ENCODE assay signal across 8 cellular contexts in the genomic region with DNA sequence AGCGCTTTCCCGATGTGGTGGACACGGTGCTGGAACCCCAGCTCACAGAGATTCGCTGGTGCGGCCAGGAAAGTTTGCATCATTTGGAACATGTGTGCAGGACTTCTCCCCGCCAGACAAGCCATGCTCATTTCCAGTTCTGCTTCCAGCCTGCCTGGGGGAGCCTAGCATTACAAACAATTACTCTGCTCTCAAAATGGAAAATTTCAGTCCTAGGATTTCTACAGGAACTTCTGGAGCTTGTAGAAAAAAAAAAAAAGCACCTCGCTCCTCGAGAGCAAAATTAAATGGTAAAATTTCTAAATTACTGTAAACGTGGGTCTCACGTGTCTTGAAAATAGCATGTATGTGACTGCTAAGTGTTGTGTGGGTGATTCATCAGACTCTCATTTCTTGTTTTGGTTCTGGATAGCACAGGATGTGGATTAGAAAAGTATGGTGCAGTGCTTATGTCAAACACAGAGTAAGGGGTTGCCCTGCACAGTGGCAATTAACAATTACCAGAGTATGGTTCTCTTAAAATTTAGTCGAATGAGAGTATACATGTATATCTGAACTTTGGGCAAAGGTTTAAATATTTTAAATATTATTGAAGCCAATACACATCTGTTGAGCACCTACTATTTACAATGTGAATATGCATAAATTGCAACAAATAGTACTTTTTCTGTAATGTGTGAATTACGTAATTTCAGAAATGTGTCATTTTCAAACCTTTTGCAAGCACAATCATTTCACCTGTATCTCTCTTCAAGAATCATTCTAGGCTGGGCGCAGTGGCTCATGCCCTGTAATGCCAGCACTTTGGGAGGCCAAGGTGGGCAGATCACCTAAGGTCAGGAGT.
DNase-seq lines count a peak whose midpoint lies in the region; ATAC-seq and TF ChIP-seq lines count a peak whose summit lies in the region.

No MANE protein-coding gene starts in this region.

- H3K27ac ChIP-seq in CD8-positive, alpha-beta T cell (ENCODE audit: low read depth, low read length), result no peak overlapping the region
- H3K27ac ChIP-seq in mucosa of rectum (ENCODE audit: low read depth in 2 of 2, low read length in 2 of 2), result peak overlapping the region; percentile 55 to 62

- H3K9me3 Mint-ChIP-seq in CD8-positive, alpha-beta T cell, result peaks cover 4% of the 10 kb centered on the region
- H3K9me3 Mint-ChIP-seq in immature natural killer cell, result peaks cover 0 to 1% (median 0%) of the 10 kb centered on the region in 6 donors

- CTCF ChIA-PET in CD8-positive, alpha-beta T cell (lab: Charles Lee), result no interaction called here

- no peaks in the 10 kb centered on the region for H3K36me3 ChIP-seq in CD8-positive, alpha-beta T cell (ENCODE audit: insufficient read depth, low read length)
- no peaks in the 10 kb centered on the region for H3K36me3 ChIP-seq in mucosa of rectum (ENCODE audit: control insufficient read depth in 2 of 2, insufficient read depth in 2 of 2, low read length in 2 of 2)

- POLR2A ChIA-PET in CD8-positive, alpha-beta T cell (lab: Charles Lee), result interaction anchor here (1.5 kb wide), 1 partner anchor 30 kb away, joined by 3 read pairs; no protein-coding TSS in a partner anchor

- H3K9me3 ChIP-seq in CD8-positive, alpha-beta T cell (ENCODE audit: low read length), result no peaks in the 10 kb centered on the region
- no peaks in the 10 kb centered on the region for H3K9me3 ChIP-seq in mucosa of rectum (ENCODE audit: control insufficient read depth in 2 of 2, low read length in 2 of 2)

- H3K27me3 ChIP-seq in CD8-positive, alpha-beta T cell (ENCODE audit: insufficient read depth, low read length), result no peaks in the 10 kb centered on the region
- H3K27me3 ChIP-seq in mucosa of rectum (ENCODE audit: control insufficient read depth in 2 of 2, insufficient read depth in 2 of 2, low read length in 2 of 2), result no peaks in the 10 kb centered on the region

- H3K36me3 Mint-ChIP-seq in CD8-positive, alpha-beta T cell, result no peaks in the 10 kb centered on the region
- H3K36me3 Mint-ChIP-seq in immature natural killer cell, result no peaks in the 10 kb centered on the region

- H3K4me3 ChIP-seq in CD8-positive, alpha-beta T cell (ENCODE audit: low read depth, low read length), result no peak overlapping the region
- no peak overlapping the region for H3K4me3 ChIP-seq in mucosa of rectum (ENCODE audit: low read length in 2 of 2)

- no peak overlapping the region for H3K9ac ChIP-seq in mucosa of rectum (ENCODE audit: low read depth in 1 of 2, low read length in 2 of 2)

- H3K27me3 Mint-ChIP-seq in CD8-positive, alpha-beta T cell (ENCODE audit: low read depth), result no peaks in the 10 kb centered on the region
- H3K27me3 Mint-ChIP-seq in immature natural killer cell (ENCODE audit: low read depth in 3 of 3), result peaks cover 0 to 4% (median 1%) of the 10 kb centered on the region in 3 donors

- no peaks in the 10 kb centered on the region for H3K4me1 ChIP-seq in CD8-positive, alpha-beta T cell (ENCODE audit: insufficient read depth, low read length)
- no peaks in the 10 kb centered on the region for H3K4me1 ChIP-seq in mucosa of rectum (ENCODE audit: control insufficient read depth in 2 of 2, insufficient read depth in 2 of 2, low read length in 2 of 2)

- no peak for TF ChIP-seq CTCF in CD8-positive, alpha-beta T cell (IDR thresholded peaks at IDR 0.05)

- ATAC-seq in CD8-positive, alpha-beta T cell, result peak; percentile 64
- peak; percentile 61 for ATAC-seq in HG02610 (IDR thresholded peaks at IDR 0.05; ENCODE audit: unreplicated experiment)

- peak overlapping the region; percentile 38 for H3K27ac Mint-ChIP-seq in CD8-positive, alpha-beta T cell
- no peak overlapping the region for H3K27ac Mint-ChIP-seq in immature natural killer cell

- peaks cover 2% of the 10 kb centered on the region for H3K4me1 Mint-ChIP-seq in CD8-positive, alpha-beta T cell (ENCODE audit: low read depth)
- no peaks in the 10 kb centered on the region for H3K4me1 Mint-ChIP-seq in immature natural killer cell

- no peak for DNase-seq in CD8-positive, alpha-beta T cell
- DNase-seq in amniotic stem cell (lab: John Stamatoyannopoulos, UW), result peak; percentile 26
- no peak for DNase-seq in cerebellar nuclear complex (lab: John Stamatoyannopoulos, UW)
- no peak for DNase-seq in G401 (ENCODE audit: low spot score)
- no peak for DNase-seq in immature natural killer cell
- DNase-seq in KG1 (lab: John Stamatoyannopoulos, UW), result no peak

- H3K4me3 Mint-ChIP-seq in CD8-positive, alpha-beta T cell, result no peak overlapping the region
- H3K4me3 Mint-ChIP-seq in immature natural killer cell, result no peak overlapping the region

- intact Hi-C loops in CD8-positive, alpha-beta T cell (cut with DNase I, micrococcal nuclease), result no loop called here

- in situ Hi-C loops in G401 (cut with HindIII; ENCODE audit: low sequenced_read_pairs), result no loop called here
